Comparison of ENCODE assay signal across 8 cellular contexts in genomic region chr7:27031289-27032172, GRCh38.
DNase-seq lines count a peak whose midpoint lies in the region; ATAC-seq and TF ChIP-seq lines count a peak whose summit lies in the region.

No MANE protein-coding gene starts in this region.

- TF ChIP-seq CTCF in GM13976 (IDR thresholded peaks at IDR 0.05; ENCODE audit: borderline replicate concordance, control extremely low read depth, extremely low read depth, insufficient read depth, missing control alignments) (no peak), glutamatergic neuron (IDR thresholded peaks at IDR 0.05; ENCODE audit: partially characterized antibody, unreplicated experiment) (no peak), type B pancreatic cell (conservative IDR thresholded peaks at IDR 0.05) (no peak)

- H3K27me3 Mint-ChIP-seq in glutamatergic neuron (ENCODE audit: unreplicated experiment) (peaks cover 4% of the 10 kb centered on the region), type B pancreatic cell (no peaks in the 10 kb centered on the region)

- in situ Hi-C loops in GM13976 (cut with MboI; ENCODE audit: low sequenced_read_pairs, unreplicated experiment) = no loop called here

- H3K36me3 Mint-ChIP-seq in glutamatergic neuron (ENCODE audit: unreplicated experiment) (no peaks in the 10 kb centered on the region), type B pancreatic cell (no peaks in the 10 kb centered on the region)

- DNase-seq in GM13976 (ENCODE audit: low spot score) (peak; percentile 60), RKO (ENCODE audit: low spot score) (peak; percentile 13), glutamatergic neuron (no peak), type B pancreatic cell (ENCODE audit: extremely low spot score, unreplicated experiment) (no peak), DMS79 (lab: John Stamatoyannopoulos, UW) (no peak), glomerular visceral epithelial cell (ENCODE audit: extremely low spot score) (no peak)
- no peak for DNase-seq in stimulated activated CD8-positive, alpha-beta memory T cell treated with anti-CD3 and anti-CD28 coated beads, Interleukin-4, amount 100 ng/mL, for 48 hours

- ATAC-seq in HG02623 (IDR thresholded peaks at IDR 0.05; ENCODE audit: unreplicated experiment) = peak; percentile 61

- H3K27ac Mint-ChIP-seq in glutamatergic neuron (ENCODE audit: unreplicated experiment) (peak overlapping the region; percentile 20), type B pancreatic cell (peak overlapping the region; percentile 93)

- H3K9me3 Mint-ChIP-seq in glutamatergic neuron (ENCODE audit: unreplicated experiment) (peaks cover 8% of the 10 kb centered on the region), type B pancreatic cell (no peaks in the 10 kb centered on the region)

- H3K4me1 Mint-ChIP-seq in glutamatergic neuron (ENCODE audit: low read depth, unreplicated experiment) (peaks cover 35% of the 10 kb centered on the region), type B pancreatic cell (ENCODE audit: unreplicated experiment) (peaks cover 50% of the 10 kb centered on the region)

- no peak overlapping the region for H3K4me3 Mint-ChIP-seq in glutamatergic neuron (ENCODE audit: unreplicated experiment)
- H3K4me3 Mint-ChIP-seq in type B pancreatic cell = no peak overlapping the region

Comparison
In these comparisons a context has a peak if more than half of its experiments do, and no peak if none do; other contexts are left out.
1. DNase-seq: peak in GM13976 (single experiment) and RKO (single experiment); none in glutamatergic neuron (single experiment), type B pancreatic cell (single experiment), stimulated activated CD8-positive, alpha-beta memory T cell treated with anti-CD3 and anti-CD28 coated beads, Interleukin-4, amount 100 ng/mL, for 48 hours (single experiment), DMS79 (single experiment) and glomerular visceral epithelial cell (single experiment).